In genomic region chr17:72122002-72122310, GRCh38 we compare ENCODE assay signal across 1 cellular context.
TF ChIP-seq lines count a peak whose summit lies in the region.

No MANE protein-coding gene starts in this region.

TF ChIP-seq in WTC11, 78 proteins besides CTCF, POLR2A, EP300 and RAD21 (continued from another document):
- TF ChIP-seq PRDM15 (CRISPR knock-in tag; IDR thresholded peaks at IDR 0.05) (no peak), CBFB (CRISPR knock-in tag; IDR thresholded peaks at IDR 0.05; ENCODE audit: low read depth) (0 out of 2 replicates have a peak, but pooled peaks have one; percentile 12), ZNF396 (CRISPR knock-in tag; IDR thresholded peaks at IDR 0.05; ENCODE audit: borderline replicate concordance) (no peak), ATF1 (CRISPR knock-in tag; IDR thresholded peaks at IDR 0.05) (no peak), CREM (CRISPR knock-in tag; IDR thresholded peaks at IDR 0.05) (no peak)
